ENCODE assay signal across 5 cellular contexts in genomic region chr1:91422523-91422922, GRCh38. TPM values are rescaled to one million over a fixed set of nuclear protein-coding genes. Genes with fewer than 3 reads are reported as not detected.
"Had no signal": no experiment of that assay in that cellular context is flagged by ENCODE, and none has a peak within 500 bp of the region (broad histone marks: within the 10 kb centered on the region; RNA-seq: fewer than 3 reads in every experiment).

No MANE protein-coding gene starts in this region.

RNA-seq across cellular contexts. Expression of gene HFM1, which starts 17.9 kb away (rescaled TPM):
- total RNA-seq: myocyte; naive thymus-derived CD4-positive, alpha-beta T cell had no signal
- polyA plus RNA-seq: immature natural killer cell; keratinocyte; mammary epithelial cell; naive thymus-derived CD4-positive, alpha-beta T cell had no signal
